Comparison of ENCODE assay signal across 1 cellular context in the genomic region with DNA sequence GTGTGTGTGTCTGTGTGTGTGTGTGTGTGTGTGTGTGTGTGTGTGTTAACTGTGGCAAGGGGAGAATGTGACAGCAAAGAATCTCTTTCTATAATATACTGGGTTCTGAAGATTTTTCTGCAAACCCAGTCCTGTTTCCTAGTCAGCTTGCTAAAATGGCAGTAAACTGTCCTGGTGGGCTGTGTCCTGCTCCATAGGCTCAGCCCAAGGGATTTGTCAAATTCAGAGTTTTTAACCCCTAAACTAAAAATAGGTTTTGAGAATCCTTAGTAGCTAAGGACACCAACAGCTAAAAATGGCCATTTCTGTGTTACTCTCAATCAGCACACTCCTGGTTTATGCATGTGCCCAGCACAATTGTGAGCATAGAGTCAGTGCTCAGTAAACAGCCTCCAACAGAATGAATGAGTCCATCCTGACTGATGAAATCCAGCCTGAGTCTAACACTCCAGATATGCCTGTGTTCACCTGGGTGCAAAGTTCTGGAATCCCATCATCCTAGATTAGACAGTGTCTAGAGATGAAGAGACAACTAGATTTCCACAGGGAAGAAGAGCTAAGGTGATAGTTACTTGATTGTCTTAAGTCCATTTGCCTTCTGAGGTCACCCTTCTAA.
TF ChIP-seq lines count a peak whose summit lies in the region.

No MANE protein-coding gene starts in this region.

TF ChIP-seq in HepG2, 621 proteins besides CTCF, POLR2A, EP300 and RAD21 (continued from another document and continues in another):
- TF ChIP-seq, protein P1, sequence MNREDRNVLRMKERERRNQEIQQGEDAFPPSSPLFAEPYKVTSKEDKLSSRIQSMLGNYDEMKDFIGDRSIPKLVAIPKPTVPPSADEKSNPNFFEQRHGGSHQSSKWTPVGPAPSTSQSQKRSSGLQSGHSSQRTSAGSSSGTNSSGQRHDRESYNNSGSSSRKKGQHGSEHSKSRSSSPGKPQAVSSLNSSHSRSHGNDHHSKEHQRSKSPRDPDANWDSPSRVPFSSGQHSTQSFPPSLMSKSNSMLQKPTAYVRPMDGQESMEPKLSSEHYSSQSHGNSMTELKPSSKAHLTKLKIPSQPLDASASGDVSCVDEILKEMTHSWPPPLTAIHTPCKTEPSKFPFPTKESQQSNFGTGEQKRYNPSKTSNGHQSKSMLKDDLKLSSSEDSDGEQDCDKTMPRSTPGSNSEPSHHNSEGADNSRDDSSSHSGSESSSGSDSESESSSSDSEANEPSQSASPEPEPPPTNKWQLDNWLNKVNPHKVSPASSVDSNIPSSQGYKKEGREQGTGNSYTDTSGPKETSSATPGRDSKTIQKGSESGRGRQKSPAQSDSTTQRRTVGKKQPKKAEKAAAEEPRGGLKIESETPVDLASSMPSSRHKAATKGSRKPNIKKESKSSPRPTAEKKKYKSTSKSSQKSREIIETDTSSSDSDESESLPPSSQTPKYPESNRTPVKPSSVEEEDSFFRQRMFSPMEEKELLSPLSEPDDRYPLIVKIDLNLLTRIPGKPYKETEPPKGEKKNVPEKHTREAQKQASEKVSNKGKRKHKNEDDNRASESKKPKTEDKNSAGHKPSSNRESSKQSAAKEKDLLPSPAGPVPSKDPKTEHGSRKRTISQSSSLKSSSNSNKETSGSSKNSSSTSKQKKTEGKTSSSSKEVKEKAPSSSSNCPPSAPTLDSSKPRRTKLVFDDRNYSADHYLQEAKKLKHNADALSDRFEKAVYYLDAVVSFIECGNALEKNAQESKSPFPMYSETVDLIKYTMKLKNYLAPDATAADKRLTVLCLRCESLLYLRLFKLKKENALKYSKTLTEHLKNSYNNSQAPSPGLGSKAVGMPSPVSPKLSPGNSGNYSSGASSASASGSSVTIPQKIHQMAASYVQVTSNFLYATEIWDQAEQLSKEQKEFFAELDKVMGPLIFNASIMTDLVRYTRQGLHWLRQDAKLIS (CRISPR knock-in tag; IDR thresholded peaks at IDR 0.05): no peak
- TF ChIP-seq ZSCAN22 (CRISPR knock-in tag; IDR thresholded peaks at IDR 0.05) (no peak), NR1H2 (CRISPR knock-in tag; IDR thresholded peaks at IDR 0.05; ENCODE audit: borderline replicate concordance, low read depth) (no peak), YEATS2 (CRISPR knock-in tag; IDR thresholded peaks at IDR 0.05; ENCODE audit: borderline replicate concordance) (peak; percentile 78; the same call in 1 of the 2 replicates), HNRNPH1 (optimal IDR thresholded peaks at IDR 0.05; ENCODE audit: low read depth, low read length) (no peak), ZNF564 (CRISPR knock-in tag; IDR thresholded peaks at IDR 0.05) (no peak), ZNF776 (CRISPR knock-in tag; IDR thresholded peaks at IDR 0.05) (no peak), CHD2 (IDR thresholded peaks at IDR 0.05; ENCODE audit: low read depth, low read length) (no peak), STAT5B (CRISPR knock-in tag; IDR thresholded peaks at IDR 0.05) (no peak), ZNF264 (CRISPR knock-in tag; IDR thresholded peaks at IDR 0.05) (peak; percentile 90), ZNF276 (CRISPR knock-in tag; IDR thresholded peaks at IDR 0.05; ENCODE audit: low read depth) (no peak), NR2F6 (IDR thresholded peaks at IDR 0.05) (no peak), NR2F6 (CRISPR knock-in tag; IDR thresholded peaks at IDR 0.05) (peak; percentile 67), ZNF598 (CRISPR knock-in tag; IDR thresholded peaks at IDR 0.05; ENCODE audit: borderline replicate concordance) (no peak), CBFB (CRISPR knock-in tag; IDR thresholded peaks at IDR 0.05) (peak; percentile 29; the same call in 1 of the 2 replicates), ZSCAN29 (CRISPR knock-in tag; conservative IDR thresholded peaks at IDR 0.05) (no peak), ZFP37 (CRISPR knock-in tag; IDR thresholded peaks at IDR 0.05; ENCODE audit: borderline replicate concordance) (no peak), TBX2 (CRISPR knock-in tag; IDR thresholded peaks at IDR 0.05; ENCODE audit: borderline replicate concordance) (peak; percentile 65; the same call in 1 of the 2 replicates), RCOR2 (CRISPR knock-in tag; IDR thresholded peaks at IDR 0.05) (peak; percentile 97), ZSCAN25 (CRISPR knock-in tag; IDR thresholded peaks at IDR 0.05) (no peak; the same call in 1 of the 2 replicates), KLF12 (CRISPR knock-in tag; IDR thresholded peaks at IDR 0.05; ENCODE audit: borderline replicate concordance) (no peak), SIN3B (IDR thresholded peaks at IDR 0.05; ENCODE audit: low read length) (no peak), SOX13 (IDR thresholded peaks at IDR 0.05) (peak; percentile 33; the same call in 1 of the 2 replicates), SOX13 (CRISPR knock-in tag; conservative IDR thresholded peaks at IDR 0.05 in 1 of 2, IDR thresholded peaks at IDR 0.05 in 1 of 2) (peak; percentile 87 to 88; a peak in 2 of 4 replicates), HIVEP1 (CRISPR knock-in tag; IDR thresholded peaks at IDR 0.05) (no peak), ZMYM4 (CRISPR knock-in tag; IDR thresholded peaks at IDR 0.05) (peak; percentile 98), SP1 (IDR thresholded peaks at IDR 0.05) (no peak), SP1 (CRISPR knock-in tag; IDR thresholded peaks at IDR 0.05) (no peak), ZNF703 (CRISPR knock-in tag; IDR thresholded peaks at IDR 0.05; ENCODE audit: borderline replicate concordance) (no peak), RAD51 (IDR thresholded peaks at IDR 0.05; ENCODE audit: borderline replicate concordance) (0 out of 2 replicates have a peak, but pooled peaks have one; percentile 30), HIC2 (CRISPR knock-in tag; IDR thresholded peaks at IDR 0.05; ENCODE audit: low read depth) (no peak), ZNF83 (CRISPR knock-in tag; IDR thresholded peaks at IDR 0.05; ENCODE audit: borderline replicate concordance) (no peak), ZNF33B (CRISPR knock-in tag; IDR thresholded peaks at IDR 0.05) (no peak), SKI (IDR thresholded peaks at IDR 0.05; ENCODE audit: partially characterized antibody) (peak; percentile 64), ZNF34 (CRISPR knock-in tag; IDR thresholded peaks at IDR 0.05; ENCODE audit: borderline replicate concordance) (no peak), TEAD2 (CRISPR knock-in tag; IDR thresholded peaks at IDR 0.05) (no peak), ZNF530 (CRISPR knock-in tag; IDR thresholded peaks at IDR 0.05; ENCODE audit: low read depth) (no peak), ZGPAT (CRISPR knock-in tag; IDR thresholded peaks at IDR 0.05) (peak; percentile 76), FOXK1 (CRISPR knock-in tag; IDR thresholded peaks at IDR 0.05; ENCODE audit: borderline replicate concordance, low read depth) (peak; percentile 92; the same call in 1 of the 2 replicates), ZNF543 (CRISPR knock-in tag; IDR thresholded peaks at IDR 0.05) (no peak), HOXD1 (CRISPR knock-in tag; IDR thresholded peaks at IDR 0.05) (peak; percentile 62; the same call in 1 of the 2 replicates), SPEN (CRISPR knock-in tag; IDR thresholded peaks at IDR 0.05; ENCODE audit: low read depth) (peak; percentile 40; the same call in 1 of the 2 replicates), ZNF30 (CRISPR knock-in tag; IDR thresholded peaks at IDR 0.05) (no peak), ZNF546 (CRISPR knock-in tag; conservative IDR thresholded peaks at IDR 0.05) (no peak), RFX1 (IDR thresholded peaks at IDR 0.05) (no peak), ARHGAP35 (CRISPR knock-in tag; IDR thresholded peaks at IDR 0.05; ENCODE audit: borderline replicate concordance) (no peak)
- TF ChIP-seq, protein P2, sequence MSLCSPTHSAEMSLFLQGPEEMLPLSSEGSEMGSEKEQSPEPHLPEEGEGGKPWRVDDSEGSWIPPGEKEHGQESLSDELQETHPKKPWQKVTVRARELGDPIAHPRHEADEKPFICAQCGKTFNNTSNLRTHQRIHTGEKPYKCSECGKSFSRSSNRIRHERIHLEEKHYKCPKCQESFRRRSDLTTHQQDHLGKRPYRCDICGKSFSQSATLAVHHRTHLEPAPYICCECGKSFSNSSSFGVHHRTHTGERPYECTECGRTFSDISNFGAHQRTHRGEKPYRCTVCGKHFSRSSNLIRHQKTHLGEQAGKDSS (CRISPR knock-in tag; IDR thresholded peaks at IDR 0.05; ENCODE audit: borderline replicate concordance, low read depth): peak; percentile 100
- TF ChIP-seq, protein P3, sequence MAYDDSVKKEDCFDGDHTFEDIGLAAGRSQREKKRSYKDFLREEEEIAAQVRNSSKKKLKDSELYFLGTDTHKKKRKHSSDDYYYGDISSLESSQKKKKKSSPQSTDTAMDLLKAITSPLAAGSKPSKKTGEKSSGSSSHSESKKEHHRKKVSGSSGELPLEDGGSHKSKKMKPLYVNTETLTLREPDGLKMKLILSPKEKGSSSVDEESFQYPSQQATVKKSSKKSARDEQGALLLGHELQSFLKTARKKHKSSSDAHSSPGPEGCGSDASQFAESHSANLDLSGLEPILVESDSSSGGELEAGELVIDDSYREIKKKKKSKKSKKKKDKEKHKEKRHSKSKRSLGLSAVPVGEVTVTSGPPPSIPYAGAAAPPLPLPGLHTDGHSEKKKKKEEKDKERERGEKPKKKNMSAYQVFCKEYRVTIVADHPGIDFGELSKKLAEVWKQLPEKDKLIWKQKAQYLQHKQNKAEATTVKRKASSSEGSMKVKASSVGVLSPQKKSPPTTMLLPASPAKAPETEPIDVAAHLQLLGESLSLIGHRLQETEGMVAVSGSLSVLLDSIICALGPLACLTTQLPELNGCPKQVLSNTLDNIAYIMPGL (CRISPR knock-in tag; IDR thresholded peaks at IDR 0.05; ENCODE audit: borderline replicate concordance in 1 of 2, low read depth in 1 of 2): no peak
- TF ChIP-seq, protein P4, sequence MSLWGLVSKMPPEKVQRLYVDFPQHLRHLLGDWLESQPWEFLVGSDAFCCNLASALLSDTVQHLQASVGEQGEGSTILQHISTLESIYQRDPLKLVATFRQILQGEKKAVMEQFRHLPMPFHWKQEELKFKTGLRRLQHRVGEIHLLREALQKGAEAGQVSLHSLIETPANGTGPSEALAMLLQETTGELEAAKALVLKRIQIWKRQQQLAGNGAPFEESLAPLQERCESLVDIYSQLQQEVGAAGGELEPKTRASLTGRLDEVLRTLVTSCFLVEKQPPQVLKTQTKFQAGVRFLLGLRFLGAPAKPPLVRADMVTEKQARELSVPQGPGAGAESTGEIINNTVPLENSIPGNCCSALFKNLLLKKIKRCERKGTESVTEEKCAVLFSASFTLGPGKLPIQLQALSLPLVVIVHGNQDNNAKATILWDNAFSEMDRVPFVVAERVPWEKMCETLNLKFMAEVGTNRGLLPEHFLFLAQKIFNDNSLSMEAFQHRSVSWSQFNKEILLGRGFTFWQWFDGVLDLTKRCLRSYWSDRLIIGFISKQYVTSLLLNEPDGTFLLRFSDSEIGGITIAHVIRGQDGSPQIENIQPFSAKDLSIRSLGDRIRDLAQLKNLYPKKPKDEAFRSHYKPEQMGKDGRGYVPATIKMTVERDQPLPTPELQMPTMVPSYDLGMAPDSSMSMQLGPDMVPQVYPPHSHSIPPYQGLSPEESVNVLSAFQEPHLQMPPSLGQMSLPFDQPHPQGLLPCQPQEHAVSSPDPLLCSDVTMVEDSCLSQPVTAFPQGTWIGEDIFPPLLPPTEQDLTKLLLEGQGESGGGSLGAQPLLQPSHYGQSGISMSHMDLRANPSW (CRISPR knock-in tag; IDR thresholded peaks at IDR 0.05; ENCODE audit: borderline replicate concordance): no peak
- TF ChIP-seq, protein P5, sequence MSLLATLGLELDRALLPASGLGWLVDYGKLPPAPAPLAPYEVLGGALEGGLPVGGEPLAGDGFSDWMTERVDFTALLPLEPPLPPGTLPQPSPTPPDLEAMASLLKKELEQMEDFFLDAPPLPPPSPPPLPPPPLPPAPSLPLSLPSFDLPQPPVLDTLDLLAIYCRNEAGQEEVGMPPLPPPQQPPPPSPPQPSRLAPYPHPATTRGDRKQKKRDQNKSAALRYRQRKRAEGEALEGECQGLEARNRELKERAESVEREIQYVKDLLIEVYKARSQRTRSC (CRISPR knock-in tag; IDR thresholded peaks at IDR 0.05; ENCODE audit: low read depth): no peak
- TF ChIP-seq, protein P6, sequence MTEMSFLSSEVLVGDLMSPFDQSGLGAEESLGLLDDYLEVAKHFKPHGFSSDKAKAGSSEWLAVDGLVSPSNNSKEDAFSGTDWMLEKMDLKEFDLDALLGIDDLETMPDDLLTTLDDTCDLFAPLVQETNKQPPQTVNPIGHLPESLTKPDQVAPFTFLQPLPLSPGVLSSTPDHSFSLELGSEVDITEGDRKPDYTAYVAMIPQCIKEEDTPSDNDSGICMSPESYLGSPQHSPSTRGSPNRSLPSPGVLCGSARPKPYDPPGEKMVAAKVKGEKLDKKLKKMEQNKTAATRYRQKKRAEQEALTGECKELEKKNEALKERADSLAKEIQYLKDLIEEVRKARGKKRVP (CRISPR knock-in tag; IDR thresholded peaks at IDR 0.05): peak in 1 of 2 experiments; percentile 98; a peak in 2 of 4 replicates
